In genomic region chr18:69879051-69879450, GRCh38 we compare ENCODE assay signal across 7 cellular contexts.
DNase-seq lines count a peak whose midpoint lies in the region; ATAC-seq and TF ChIP-seq lines count a peak whose summit lies in the region.
"Not testable (repeated sequence)": the region's sequence is repeated elsewhere in the genome, so short reads cannot be mapped to it uniquely, and the experiment has no call there.

No MANE protein-coding gene starts in this region.

- not testable (repeated sequence) for H3K4me1 ChIP-seq in HUES64 (ENCODE audit: insufficient read depth, low read length); neural progenitor cell

- H3K9me3 Mint-ChIP-seq in activated CD4-positive, alpha-beta T cell treated with anti-CD3 and anti-CD28 coated beads, Interleukin-2, amount 10 ng/mL, durations not matched to agents 24 days and 14 days; natural killer cell; neural progenitor cell: not testable (repeated sequence)

- not testable (repeated sequence) for H2AFZ ChIP-seq in neural progenitor cell (replicated peaks)

- H3K27ac Mint-ChIP-seq in activated CD4-positive, alpha-beta T cell treated with anti-CD3 and anti-CD28 coated beads, Interleukin-2, amount 10 ng/mL, durations not matched to agents 24 days and 14 days, result peak overlapping the region; percentile 50
- H3K27ac Mint-ChIP-seq in natural killer cell, result peak overlapping the region; percentile 85 to 87
- peak overlapping the region; percentile 51 for H3K27ac Mint-ChIP-seq in neural progenitor cell

- H3K4me1 Mint-ChIP-seq in activated CD4-positive, alpha-beta T cell treated with anti-CD3 and anti-CD28 coated beads, Interleukin-2, amount 10 ng/mL, durations not matched to agents 24 days and 14 days, result peaks cover 34% of the 10 kb centered on the region
- H3K4me1 Mint-ChIP-seq in natural killer cell (peaks cover 80 to 83% of the 10 kb centered on the region in 2 donors), neural progenitor cell (peaks cover 31% of the 10 kb centered on the region)

- H3K4me3 ChIP-seq in HUES64 (ENCODE audit: low read length); brain microvascular endothelial cell (ENCODE audit: low read depth, low read length); neural progenitor cell: not testable (repeated sequence)

- H3K27me3 Mint-ChIP-seq in activated CD4-positive, alpha-beta T cell treated with anti-CD3 and anti-CD28 coated beads, Interleukin-2, amount 10 ng/mL, durations not matched to agents 24 days and 14 days; natural killer cell (ENCODE audit: low read depth in 2 of 2); neural progenitor cell (ENCODE audit: insufficient read depth, low read depth): not testable (repeated sequence)

- not testable (repeated sequence) for TF ChIP-seq CTCF in brain microvascular endothelial cell (IDR thresholded peaks at IDR 0.05; ENCODE audit: low read depth, low read length, missing control alignments); natural killer cell (IDR thresholded peaks at IDR 0.05); neural progenitor cell (IDR thresholded peaks at IDR 0.05)

- not testable (repeated sequence) for ATAC-seq in natural killer cell

- intact Hi-C loops in activated CD4-positive, alpha-beta T cell treated with anti-CD3 and anti-CD28 coated beads, Interleukin-2, amount 10 ng/mL, durations not matched to agents 24 days and 14 days (cut with micrococcal nuclease); natural killer cell (cut with micrococcal nuclease): not testable (repeated sequence)

- in situ Hi-C loops in brain microvascular endothelial cell (cut with HindIII; ENCODE audit: low pct_ligation_motif_present, low sequenced_read_pairs), result not testable (repeated sequence)

- 66% methylated on average over 2 of the region's 3 CpGs for WGBS in HUES64

- H3K4me3 Mint-ChIP-seq in activated CD4-positive, alpha-beta T cell treated with anti-CD3 and anti-CD28 coated beads, Interleukin-2, amount 10 ng/mL, durations not matched to agents 24 days and 14 days, result not testable (repeated sequence)
- H3K4me3 Mint-ChIP-seq in natural killer cell (peak overlapping the region; percentile 13), neural progenitor cell (peak overlapping the region; percentile 44)

- not testable (repeated sequence) for H3K27me3 ChIP-seq in HUES64 (ENCODE audit: insufficient read depth, low read length); brain microvascular endothelial cell (replicated peaks); neural progenitor cell

- H3K9me3 ChIP-seq in HUES64 (ENCODE audit: insufficient read depth, low read depth, low read length); neural progenitor cell (ENCODE audit: low read depth): not testable (repeated sequence)

- not testable (repeated sequence) for H3K9ac ChIP-seq in HUES64 (ENCODE audit: low read depth, low read length); neural progenitor cell

- H3K36me3 ChIP-seq in HUES64 (ENCODE audit: insufficient read depth, low read length); brain microvascular endothelial cell (replicated peaks); neural progenitor cell: not testable (repeated sequence)

- DNase-seq in Daoy (ENCODE audit: low read depth) (peak; percentile 7), brain microvascular endothelial cell (peak; percentile 22), iPS DF 19.7 (ENCODE audit: low read depth, low spot score) (peak; percentile 28)
- DNase-seq in activated CD4-positive, alpha-beta T cell treated with anti-CD3 and anti-CD28 coated beads, Interleukin-2, amount 10 ng/mL, durations not matched to agents 24 days and 14 days; natural killer cell; neural progenitor cell (ENCODE audit: low spot score): not testable (repeated sequence)

- peaks cover 58% of the 10 kb centered on the region for H3K36me3 Mint-ChIP-seq in activated CD4-positive, alpha-beta T cell treated with anti-CD3 and anti-CD28 coated beads, Interleukin-2, amount 10 ng/mL, durations not matched to agents 24 days and 14 days (ENCODE audit: low read depth)
- not testable (repeated sequence) for H3K36me3 Mint-ChIP-seq in natural killer cell, neural progenitor cell

- H3K79me2 ChIP-seq in neural progenitor cell (ENCODE audit: low read depth), result not testable (repeated sequence)

- peak overlapping the region; percentile 85; the same call in 1 of the 2 replicates for H3K27ac ChIP-seq in HUES64 (ENCODE audit: low read depth, low read length)
- not testable (repeated sequence) for H3K27ac ChIP-seq in brain microvascular endothelial cell, neural progenitor cell

- not testable (repeated sequence) for H3F3A ChIP-seq in neural progenitor cell (ENCODE audit: low read depth)

- not testable (repeated sequence) for H3K4me2 ChIP-seq in neural progenitor cell

- not testable (repeated sequence) for H4K20me1 ChIP-seq in neural progenitor cell (ENCODE audit: low read depth)
